Comparison of ENCODE assay signal across 8 cellular contexts in the genomic region with DNA sequence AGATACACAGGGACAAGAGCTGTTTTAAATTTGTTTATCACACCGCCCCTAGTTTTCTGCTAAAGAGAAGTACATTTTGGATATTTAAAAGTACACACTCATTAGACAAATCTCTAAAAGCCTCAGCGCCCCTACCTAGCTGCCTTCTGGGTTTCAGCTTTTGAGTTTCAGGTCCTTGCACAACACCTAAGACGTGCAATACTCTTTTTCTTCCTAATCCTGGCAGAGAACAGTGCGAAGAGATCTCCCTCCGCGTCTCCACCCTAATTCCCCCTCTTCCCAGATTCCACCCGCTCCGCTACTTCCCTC. TPM values are rescaled to one million over a fixed set of nuclear protein-coding genes. Genes with fewer than 3 reads are reported as not detected.
A peak's percentile ranks its signal among the peaks of the same experiment; 100 is the strongest.
DNase-seq lines count a peak whose midpoint lies in the region; ATAC-seq lines count a peak whose summit lies in the region.

No MANE protein-coding gene starts in this region.

- DNase-seq in activated T-cell treated with anti-CD3 and anti-CD28 coated beads, Interleukin-2, amount 50 U/mL, for 72 hours = no peak
- DNase-seq in activated T-cell treated with anti-CD3 and anti-CD28 coated beads, Interleukin-2, amount 50 U/mL, for 1 hour = no peak
- DNase-seq in adipocyte (ENCODE audit: low read depth) = no peak
- DNase-seq in NCI-H2029 treated with DMSO at 0.1 percent for 48 hours (lab: John Stamatoyannopoulos, UW) = no peak
- no peak for DNase-seq in ACHN
- no peak for DNase-seq in kidney tubule cell (ENCODE audit: low spot score)

- peak overlapping the region; percentile 79 for H3K9ac ChIP-seq in adipocyte (ENCODE audit: low read length)

- peaks cover 0 to 2% of the 10 kb centered on the region in 2 donors for H3K36me3 Mint-ChIP-seq in activated T-cell treated with anti-CD3 and anti-CD28 coated beads, Interleukin-2, amount 50 U/mL, for 72 hours (ENCODE audit: insufficient read depth in 2 of 2)

- H3K4me3 ChIP-seq in adipocyte (ENCODE audit: low read length) = peak overlapping the region; percentile 89
- H3K4me3 ChIP-seq in mononuclear cell (ENCODE audit: low read length) = peak overlapping the region; percentile 51

- no peaks in the 10 kb centered on the region for H3K9me3 ChIP-seq in adipocyte (ENCODE audit: control insufficient read depth, low read length)
- H3K9me3 ChIP-seq in mononuclear cell (ENCODE audit: low read depth, low read length) = no peaks in the 10 kb centered on the region

- in situ Hi-C loops in ACHN (cut with HindIII; ENCODE audit: low pct_ligation_motif_present, low pct_unique_long_range_greater_than_20kb, low sequenced_read_pairs) = no loop called here

- H3K4me1 ChIP-seq in adipocyte (ENCODE audit: control insufficient read depth, insufficient read depth, low read length) = peaks cover 19% of the 10 kb centered on the region
- H3K4me1 ChIP-seq in mononuclear cell (ENCODE audit: insufficient read depth, low read length) = peaks cover 16% of the 10 kb centered on the region

- H3K27ac Mint-ChIP-seq in activated T-cell treated with anti-CD3 and anti-CD28 coated beads, Interleukin-2, amount 50 U/mL, for 72 hours = no peak overlapping the region

- peaks cover 45% of the 10 kb centered on the region for H3K27me3 Mint-ChIP-seq in activated T-cell treated with anti-CD3 and anti-CD28 coated beads, Interleukin-2, amount 50 U/mL, for 72 hours (ENCODE audit: low read depth)

- ATAC-seq in activated T-cell treated with anti-CD3 and anti-CD28 coated beads, Interleukin-2, amount 50 U/mL, for 72 hours (replicated peaks in 1 of 2) = peak in 1 of 2 donors; percentile 16
- ATAC-seq in HG03045 (IDR thresholded peaks at IDR 0.05; ENCODE audit: unreplicated experiment) = peak; percentile 15

- H3K4me1 Mint-ChIP-seq in activated T-cell treated with anti-CD3 and anti-CD28 coated beads, Interleukin-2, amount 50 U/mL, for 72 hours (ENCODE audit: low read depth) = peaks cover 19% of the 10 kb centered on the region

- peak overlapping the region; percentile 89 to 93 for H3K4me3 Mint-ChIP-seq in activated T-cell treated with anti-CD3 and anti-CD28 coated beads, Interleukin-2, amount 50 U/mL, for 72 hours

- no peaks in the 10 kb centered on the region for H3K9me3 Mint-ChIP-seq in activated T-cell treated with anti-CD3 and anti-CD28 coated beads, Interleukin-2, amount 50 U/mL, for 72 hours

- H3K27me3 ChIP-seq in adipocyte (replicated peaks; ENCODE audit: control insufficient read depth, insufficient read depth, low read length) (no peaks in the 10 kb centered on the region), mononuclear cell (ENCODE audit: insufficient read depth, low read length) (peaks cover 54% of the 10 kb centered on the region)

- peaks cover 6% of the 10 kb centered on the region for H3K36me3 ChIP-seq in adipocyte (ENCODE audit: control insufficient read depth, insufficient read depth, low read length, severe bottlenecking)

RNA-seq across cellular contexts. Expression of gene KLF5, which starts 0.4 kb away (rescaled TPM):
- total RNA-seq in activated T-cell treated with anti-CD3 and anti-CD28 coated beads, Interleukin-2, amount 50 U/mL, for 72 hours = 1 to 10 TPM; 3.2 to 3.7 TPM
- 3.0 TPM for total RNA-seq in mononuclear cell
